Comparison of ENCODE assay signal across 27 cellular contexts in genomic region chr4:2378408-2378807, GRCh38. TPM values are rescaled to one million over a fixed set of nuclear protein-coding genes. Genes with fewer than 3 reads are reported as not detected.
DNase-seq lines count a peak whose midpoint lies in the region; ATAC-seq and TF ChIP-seq lines count a peak whose summit lies in the region.
"Had no signal": no experiment of that assay in that cellular context is flagged by ENCODE, and none has a peak within 500 bp of the region (broad histone marks: within the 10 kb centered on the region; RNA-seq: fewer than 3 reads in every experiment).

No MANE protein-coding gene starts in this region.

- no peak for ATAC-seq in body of pancreas
- no peak for ATAC-seq in GM18517 (IDR thresholded peaks at IDR 0.05; ENCODE audit: unreplicated experiment)
- ATAC-seq in aorta (ENCODE audit: low FRiP score): no peak
- ATAC-seq: HepG2, PC-3, Right ventricle myocardium inferior, SK-N-SH treated with all-trans-retinoic acid at 6 μM for 48 hours had no signal

- H3K9me3 ChIP-seq in GM23248 (ENCODE audit: low read depth): no peaks in the 10 kb centered on the region
- H3K9me3 ChIP-seq in body of pancreas: no peaks in the 10 kb centered on the region
- no peaks in the 10 kb centered on the region for H3K9me3 ChIP-seq in aorta (ENCODE audit: control insufficient read depth, low read length)
- H3K9me3 ChIP-seq: BE2C, SJCRH30 had no signal

- no peaks in the 10 kb centered on the region for H3K79me2 ChIP-seq in GM23248 (ENCODE audit: insufficient read depth)

- peaks cover 10% of the 10 kb centered on the region for H3K4me1 ChIP-seq in GM23248 (ENCODE audit: insufficient read depth)
- H3K4me1 ChIP-seq in body of pancreas: no peaks in the 10 kb centered on the region
- H3K4me1 ChIP-seq in aorta (ENCODE audit: control insufficient read depth in 1 of 2, insufficient read depth in 2 of 2, low read length in 2 of 2): no peaks in the 10 kb centered on the region
- H3K4me1 ChIP-seq: BE2C, SJCRH30 had no signal

- H3K27me3 ChIP-seq in GM23248 (replicated peaks; ENCODE audit: insufficient read depth) (no peaks in the 10 kb centered on the region), body of pancreas (no peaks in the 10 kb centered on the region), aorta (ENCODE audit: control insufficient read depth in 1 of 2, insufficient read depth in 2 of 2, low read length in 1 of 2) (no peaks in the 10 kb centered on the region)
- H3K27me3 ChIP-seq: BE2C, SJCRH30 had no signal

- no peak for TF ChIP-seq CTCF in fibroblast of the aortic adventitia (IDR thresholded peaks at IDR 0.05; ENCODE audit: insufficient read depth, low read length)
- no peak for TF ChIP-seq CTCF in body of pancreas (IDR thresholded peaks at IDR 0.05)

- peak overlapping the region; percentile 20; the same call in 1 of the 2 replicates for H2AFZ ChIP-seq in GM23248

- H3F3A ChIP-seq in GM23248 (ENCODE audit: insufficient read depth): peaks cover 15% of the 10 kb centered on the region; the same call in 1 of the 2 replicates

- no peaks in the 10 kb centered on the region for H3K9me2 ChIP-seq in GM23248 (ENCODE audit: insufficient read depth)

- DNase-seq in GM23248 (peak; percentile 64), fibroblast of the aortic adventitia (ENCODE audit: low read depth) (peak; percentile 44), body of pancreas (no peak), amygdala (lab: John Stamatoyannopoulos, UW) (no peak), aorta (no peak)
- DNase-seq: BE2C; Calu3; DMS79 treated with DMSO at 0.1 percent for 48 hours; GF-D8; Kasumi-1; MV-4-11; NCI-H1105; NCI-H1436 treated with DMSO at 0.1 percent for 48 hours; NCI-H2029; NCI-H446; NCI-H524 treated with DMSO at 0.1 percent for 48 hours; NCI-H82; NK-92 treated with Interleukin-12 subunit alpha and Interleukin-12 subunit beta, amount 100 ng/mL, for 24 hours; PC-3; SJCRH30 had no signal

- H3K36me3 ChIP-seq in GM23248 (ENCODE audit: low read depth) (no peaks in the 10 kb centered on the region), body of pancreas (replicated peaks in 1 of 2; ENCODE audit: insufficient read depth in 1 of 2, low read depth in 2 of 2) (no peaks in the 10 kb centered on the region), aorta (ENCODE audit: control insufficient read depth in 1 of 2, insufficient read depth in 2 of 2, low read length in 1 of 2) (no peaks in the 10 kb centered on the region)
- H3K36me3 ChIP-seq: BE2C, SJCRH30 had no signal

- intact Hi-C loops in body of pancreas (cut with DNase I): no loop called here
- intact Hi-C loops in aorta (cut with DNase I): no loop called here

- 37 to 38% methylated on average over 5 of the region's 5 CpGs for WGBS in GM23248 (ENCODE audit: low coverage in 1 of 2, low lambda C conversion rate in 2 of 2, missing lambda C conversion rate in 2 of 2), 2 experiments
- WGBS in body of pancreas, 2 donors: 72 to 81% methylated on average over 5 of the region's 5 CpGs
- WGBS in aorta, 2 donors: 69 to 70% methylated on average over 5 of the region's 5 CpGs

- no peak for TF ChIP-seq POLR2A in body of pancreas (IDR thresholded peaks at IDR 0.05)

- H3K9ac ChIP-seq in GM23248: no peak overlapping the region

- H4K20me1 ChIP-seq in GM23248 (ENCODE audit: insufficient read depth): no peaks in the 10 kb centered on the region

- H3K4me2 ChIP-seq in GM23248 (ENCODE audit: unreplicated experiment): peak overlapping the region; percentile 31

- in situ Hi-C loops in GM23248 (cut with MboI): no loop called here

- H3K4me3 ChIP-seq in GM23248 (no peak overlapping the region), fibroblast of the aortic adventitia (ENCODE audit: low read depth, low read length) (no peak overlapping the region), body of pancreas (no peak overlapping the region), aorta (ENCODE audit: low read length in 2 of 2) (no peak overlapping the region)
- H3K4me3 ChIP-seq: SJCRH30 had no signal

- H3K27ac ChIP-seq in GM23248: no peak overlapping the region; the same call in 1 of the 2 replicates
- H3K27ac ChIP-seq in angular gyrus (ENCODE audit: low read depth, low read length): peak overlapping the region; percentile 22
- H3K27ac ChIP-seq in body of pancreas: no peak overlapping the region
- H3K27ac ChIP-seq in aorta (ENCODE audit: low read depth in 1 of 2, low read length in 2 of 2): no peak overlapping the region
- H3K27ac ChIP-seq: SJCRH30 had no signal

RNA-seq across cellular contexts. Expression of gene ZFYVE28, which starts 40.0 kb away (rescaled TPM):
- 8.9 and 9.6 TPM in 2 replicates for total RNA-seq in GM23248 (2014; rRNA removed; shearing (Covaris generic))
- 4.6 and 4.8 TPM in 2 replicates for polyA plus RNA-seq in GM23248 (2016; fragmentation: Nextera tagmentation; extraction: Ambion mirVana)
- 7.7 and 14.0 TPM in 2 replicates for total RNA-seq in fibroblast of the aortic adventitia (ENCODE audit: low replicate concordance)
- total RNA-seq in body of pancreas: 10 to 100 TPM in 1 of 2 donors, 1 to 10 TPM in 1; 5.7 to 16.8 TPM
- 10 to 100 TPM; 10.8 to 25.9 TPM for total RNA-seq in aorta
- polyA plus RNA-seq in aorta: 10 to 100 TPM in 1 of 2 donors, 1 to 10 TPM in 1; 7.0 to 14.3 TPM
- total RNA-seq: SJCRH30 had no signal

RNA-seq across cellular contexts. Expression of gene CFAP99, which starts 40.3 kb away (rescaled TPM):
- not detected in 2 replicates for total RNA-seq in GM23248 (2014; rRNA removed; shearing (Covaris generic))
- polyA plus RNA-seq in GM23248 (2016; fragmentation: Nextera tagmentation; extraction: Ambion mirVana): not detected in 2 replicates
- total RNA-seq in fibroblast of the aortic adventitia (ENCODE audit: low replicate concordance): not detected in 2 replicates
- not detected for total RNA-seq in body of pancreas
- under 1 TPM in 1 of 2 donors, not detected in 1; 0.13 TPM for total RNA-seq in aorta
- not detected for polyA plus RNA-seq in aorta
- total RNA-seq: A673, Calu3, HepG2, HT-29, PC-3, Right ventricle myocardium inferior, SJCRH30 had no signal
- polyA plus RNA-seq: HepG2 had no signal

Comparison
In these comparisons a context has a peak if more than half of its experiments do, and no peak if none do; other contexts are left out.
1. DNase-seq: peak in GM23248 (single experiment) and fibroblast of the aortic adventitia (single experiment); none in body of pancreas (0 of 4), amygdala (0 of 56) and aorta (0 of 2).